In the genomic region with DNA sequence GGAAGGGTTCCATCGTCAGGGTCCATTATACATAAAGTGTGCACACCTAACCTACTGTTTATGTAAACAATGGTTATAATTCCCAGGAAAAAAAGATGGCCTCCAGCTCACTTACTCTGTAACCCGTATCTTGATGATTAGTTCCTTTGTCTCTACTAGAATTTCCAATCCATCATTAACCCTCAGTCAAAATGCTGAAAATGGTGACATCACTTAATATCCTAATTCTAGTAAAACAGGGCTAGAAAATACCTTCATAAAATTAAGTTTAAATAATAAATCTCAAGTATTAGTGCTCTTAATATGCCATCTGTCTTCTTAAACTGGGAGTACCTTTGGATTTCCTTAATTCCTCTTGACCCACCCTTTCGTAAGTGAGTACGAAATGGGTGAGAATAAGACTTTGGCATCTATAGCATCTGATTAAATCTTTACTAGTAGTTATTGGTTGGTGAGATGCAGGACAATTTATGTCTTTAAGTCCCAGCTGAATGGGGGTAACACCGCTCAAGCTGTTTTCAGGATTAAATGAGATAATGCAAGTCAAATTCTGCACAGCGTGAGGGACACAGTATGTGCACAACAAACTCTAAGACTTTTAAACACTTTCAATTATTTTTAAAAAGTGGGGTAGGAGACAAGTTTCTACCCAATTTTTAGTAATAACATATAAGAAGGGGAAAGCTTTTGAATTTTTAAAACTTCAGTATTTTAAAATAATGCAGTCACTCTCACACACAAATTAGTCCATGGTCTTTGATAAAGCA, we compare ENCODE assay signal across 8 cellular contexts. TPM values are rescaled to one million over a fixed set of nuclear protein-coding genes. Genes with fewer than 3 reads are reported as not detected.
DNase-seq lines count a peak whose midpoint lies in the region; ATAC-seq and TF ChIP-seq lines count a peak whose summit lies in the region.

No MANE protein-coding gene starts in this region.

- TF ChIP-seq POLR2A in adrenal gland (IDR thresholded peaks at IDR 0.05): no peak

- H3K4me1 ChIP-seq in adrenal gland (replicated peaks in 1 of 2) (peaks cover 0 to 29% of the 10 kb centered on the region in 2 donors), thoracic aorta (ENCODE audit: control insufficient read depth in 1 of 2, low read depth in 2 of 2) (peaks cover 3 to 26% of the 10 kb centered on the region in 2 donors)

- CTCF ChIA-PET in activated CD8-positive, alpha-beta memory T cell treated with anti-CD3 and anti-CD28 coated beads, Interleukin-2, amount 10 ng/mL, durations not matched to agents 7 days and 5 days (lab: Charles Lee): interaction anchor here (0.6 to 1.1 kb wide), 2 partner anchors 8 to 225 kb away, joined by 3 to 4 read pairs; no protein-coding TSS in a partner anchor

- H3K9me3 ChIP-seq in adrenal gland (replicated peaks in 1 of 3) (no peaks in the 10 kb centered on the region), thoracic aorta (no peaks in the 10 kb centered on the region)

- no peaks in the 10 kb centered on the region for H3K9me3 Mint-ChIP-seq in activated CD8-positive, alpha-beta memory T cell treated with anti-CD3 and anti-CD28 coated beads, Interleukin-2, amount 10 ng/mL, durations not matched to agents 7 days and 5 days (ENCODE audit: low read depth)

- no peak for DNase-seq in activated CD8-positive, alpha-beta memory T cell treated with anti-CD3 and anti-CD28 coated beads, Interleukin-2, amount 10 ng/mL, durations not matched to agents 7 days and 5 days
- DNase-seq in activated CD8-positive, alpha-beta memory T cell treated with anti-CD3 and anti-CD28 coated beads for 24 hours: no peak
- DNase-seq in adrenal gland: no peak
- DNase-seq in kidney epithelial cell (ENCODE audit: low read depth): no peak
- DNase-seq in thoracic aorta (ENCODE audit: low spot score): no peak
- no peak for DNase-seq in NCI-H446 treated with DMSO at 0.1 percent for 48 hours (lab: John Stamatoyannopoulos, UW)
- no peak for DNase-seq in NCI-H2029 (lab: John Stamatoyannopoulos, UW)
- no peak for DNase-seq in activated effector memory CD4-positive, alpha-beta T cell treated with anti-CD3 and anti-CD28 coated beads, Interleukin-2, amount 50 U/mL, for 16 hours

- TF ChIP-seq CTCF in adrenal gland (IDR thresholded peaks at IDR 0.05) (no peak), kidney epithelial cell (IDR thresholded peaks at IDR 0.05; ENCODE audit: insufficient read depth, low read length, poor library complexity, severe bottlenecking) (no peak), thoracic aorta (IDR thresholded peaks at IDR 0.05) (no peak)

- H3K27ac Mint-ChIP-seq in activated CD8-positive, alpha-beta memory T cell treated with anti-CD3 and anti-CD28 coated beads, Interleukin-2, amount 10 ng/mL, durations not matched to agents 7 days and 5 days: peak overlapping the region; percentile 92

- H3K27ac ChIP-seq in adrenal gland (peak overlapping the region; percentile 20 to 97 (median 93)), thoracic aorta (peak overlapping the region in 1 of 2 donors; percentile 93)

- no peaks in the 10 kb centered on the region for H3K36me3 ChIP-seq in adrenal gland (replicated peaks in 1 of 2)
- no peaks in the 10 kb centered on the region for H3K36me3 ChIP-seq in kidney epithelial cell (ENCODE audit: control insufficient read depth, insufficient read depth, low read length)
- H3K36me3 ChIP-seq in thoracic aorta: no peaks in the 10 kb centered on the region

- H3K4me3 ChIP-seq in adrenal gland (peak overlapping the region in 2 of 4 donors; percentile 61 to 83), kidney epithelial cell (ENCODE audit: low read depth, low read length) (peak overlapping the region; percentile 78), thoracic aorta (peak overlapping the region; percentile 99)

- peaks cover 9% of the 10 kb centered on the region for H3K27me3 Mint-ChIP-seq in activated CD8-positive, alpha-beta memory T cell treated with anti-CD3 and anti-CD28 coated beads, Interleukin-2, amount 10 ng/mL, durations not matched to agents 7 days and 5 days

- peaks cover 14% of the 10 kb centered on the region for H3K4me1 Mint-ChIP-seq in activated CD8-positive, alpha-beta memory T cell treated with anti-CD3 and anti-CD28 coated beads, Interleukin-2, amount 10 ng/mL, durations not matched to agents 7 days and 5 days

- H3K4me3 Mint-ChIP-seq in activated CD8-positive, alpha-beta memory T cell treated with anti-CD3 and anti-CD28 coated beads, Interleukin-2, amount 10 ng/mL, durations not matched to agents 7 days and 5 days: peak overlapping the region; percentile 92

- intact Hi-C loops in adrenal gland (cut with DNase I): no loop called here

- ATAC-seq in activated CD8-positive, alpha-beta memory T cell treated with anti-CD3 and anti-CD28 coated beads, Interleukin-2, amount 10 ng/mL, durations not matched to agents 7 days and 5 days: no peak
- no peak for ATAC-seq in thoracic aorta (ENCODE audit: insufficient number of reproducible peaks, low FRiP score, low read depth)

- 92 to 95% (median 92%) methylated on average over 6 of the region's 6 CpGs for WGBS in adrenal gland, 4 donors

- peaks cover 7% of the 10 kb centered on the region for H3K36me3 Mint-ChIP-seq in activated CD8-positive, alpha-beta memory T cell treated with anti-CD3 and anti-CD28 coated beads, Interleukin-2, amount 10 ng/mL, durations not matched to agents 7 days and 5 days

- H3K27me3 ChIP-seq in adrenal gland: no peaks in the 10 kb centered on the region
- H3K27me3 ChIP-seq in kidney epithelial cell (ENCODE audit: control insufficient read depth, insufficient read depth, low read length): no peaks in the 10 kb centered on the region
- no peaks in the 10 kb centered on the region for H3K27me3 ChIP-seq in thoracic aorta (replicated peaks; ENCODE audit: insufficient read depth)

RNA-seq across cellular contexts. Expression of a gene that starts 1.6 kb away (rescaled TPM):
- total RNA-seq in activated CD8-positive, alpha-beta memory T cell treated with anti-CD3 and anti-CD28 coated beads, Interleukin-2, amount 10 ng/mL, durations not matched to agents 7 days and 5 days: 10 to 100 TPM; 47.2 to 72.1 TPM
- total RNA-seq in adrenal gland: 100 to 1,000 TPM in 6 of 8 donors, 10 to 100 TPM in 2; 87.5 to 207 (median 117) TPM
- polyA plus RNA-seq in adrenal gland: 100 to 1,000 TPM; 215 to 271 (median 215) TPM
- total RNA-seq in kidney epithelial cell: 35.3 and 40.9 TPM in 2 replicates
- total RNA-seq in thoracic aorta: 10 to 100 TPM; 40.0 to 46.3 TPM
